10 cellular contexts compared by ENCODE assay signal in genomic region chr17:79028496-79029326, GRCh38. TPM values are rescaled to one million over a fixed set of nuclear protein-coding genes. Genes with fewer than 3 reads are reported as not detected.
DNase-seq lines count a peak whose midpoint lies in the region; ATAC-seq and TF ChIP-seq lines count a peak whose summit lies in the region.
"Had no signal": no experiment of that assay in that cellular context is flagged by ENCODE, and none has a peak within 500 bp of the region (broad histone marks: within the 10 kb centered on the region; RNA-seq: fewer than 3 reads in every experiment).

No MANE protein-coding gene starts in this region.

- no peaks in the 10 kb centered on the region for H3K9me3 Mint-ChIP-seq in mesothelial cell of epicardium
- H3K9me3 Mint-ChIP-seq in activated CD4-positive, alpha-beta memory T cell treated with anti-CD3 and anti-CD28 coated beads, Interleukin-2, amount 10 ng/mL, durations not matched to agents 7 days and 5 days: no peaks in the 10 kb centered on the region

- peaks cover 26% of the 10 kb centered on the region for H3K27me3 ChIP-seq in BLaER1
- no peaks in the 10 kb centered on the region for H3K27me3 ChIP-seq in IMR-90 (ENCODE audit: control insufficient read depth, insufficient read depth, low read length)
- no peaks in the 10 kb centered on the region for H3K27me3 ChIP-seq in colonic mucosa
- H3K27me3 ChIP-seq in prostate gland (replicated peaks; ENCODE audit: insufficient read depth): no peaks in the 10 kb centered on the region

- no peaks in the 10 kb centered on the region for H3K36me3 Mint-ChIP-seq in mesothelial cell of epicardium
- no peaks in the 10 kb centered on the region for H3K36me3 Mint-ChIP-seq in activated CD4-positive, alpha-beta memory T cell treated with anti-CD3 and anti-CD28 coated beads, Interleukin-2, amount 10 ng/mL, durations not matched to agents 7 days and 5 days (ENCODE audit: low read depth)

- peak overlapping the region; percentile 28; the same call in 1 of the 2 replicates for H2BK20ac ChIP-seq in IMR-90 (ENCODE audit: low read depth, low read length)

- CTCF ChIA-PET in IMR-90 (lab: Yijun Ruan, JAX): interaction anchor here (0.7 to 1.0 kb wide), 2 partner anchors 34 to 50 kb away, joined by 3 read pairs; no protein-coding TSS in a partner anchor
- CTCF ChIA-PET in activated CD4-positive, alpha-beta memory T cell treated with anti-CD3 and anti-CD28 coated beads, Interleukin-2, amount 10 ng/mL, durations not matched to agents 7 days and 5 days (lab: Charles Lee): no interaction called here

- WGBS in IMR-90 (ENCODE audit: extremely low coverage in 2 of 2, insufficient read length in 1 of 2), 2 experiments: 70% methylated on average over 2 of the region's 17 CpGs; no CpG with 5 or more reads in 1 of the 2 experiments
- WGBS in prostate gland: 83% methylated on average over 17 of the region's 17 CpGs

- peak overlapping the region; percentile 50 for H2BK120ac ChIP-seq in IMR-90 (ENCODE audit: low read depth, low read length)

- no peaks in the 10 kb centered on the region for H3K36me3 ChIP-seq in BLaER1
- H3K36me3 ChIP-seq in IMR-90 (ENCODE audit: control insufficient read depth, insufficient read depth, low read length): no peaks in the 10 kb centered on the region
- no peaks in the 10 kb centered on the region for H3K36me3 ChIP-seq in colonic mucosa
- no peaks in the 10 kb centered on the region for H3K36me3 ChIP-seq in prostate gland

- peak overlapping the region; percentile 82; the same call in 1 of the 3 replicates for H2BK15ac ChIP-seq in IMR-90 (ENCODE audit: low read depth, low read length)

- H3K56ac ChIP-seq in IMR-90 (ENCODE audit: extremely low read depth, insufficient read depth, low read length): no peak overlapping the region

- H3K27me3 Mint-ChIP-seq in mesothelial cell of epicardium (ENCODE audit: low read depth): peaks cover 14% of the 10 kb centered on the region
- peaks cover 42% of the 10 kb centered on the region for H3K27me3 Mint-ChIP-seq in activated CD4-positive, alpha-beta memory T cell treated with anti-CD3 and anti-CD28 coated beads, Interleukin-2, amount 10 ng/mL, durations not matched to agents 7 days and 5 days

- H3K4me2 ChIP-seq in BLaER1: peak overlapping the region; percentile 80
- H3K4me2 ChIP-seq in IMR-90 (ENCODE audit: low read depth, low read length): no peak overlapping the region

- TF ChIP-seq CTCF in IMR-90 (conservative IDR thresholded peaks at IDR 0.05; ENCODE audit: low read depth, low read length): 0 out of 2 replicates have a peak, but pooled peaks have one; percentile 12
- no peak for TF ChIP-seq CTCF in colonic mucosa (IDR thresholded peaks at IDR 0.05)
- TF ChIP-seq CTCF in prostate gland (IDR thresholded peaks at IDR 0.05): peak in 1 of 4 experiments; percentile 15
- TF ChIP-seq CTCF in mesothelial cell of epicardium (IDR thresholded peaks at IDR 0.05; ENCODE audit: unreplicated experiment): no peak

- no peak for ATAC-seq in IMR-90 (ENCODE audit: low read depth)
- no peak for ATAC-seq in HG03025 (IDR thresholded peaks at IDR 0.05; ENCODE audit: low FRiP score, unreplicated experiment)
- ATAC-seq: activated CD4-positive, alpha-beta T cell treated with anti-CD3 and anti-CD28 coated beads for 36 hours had no signal

- H3K4me3 ChIP-seq in BLaER1: no peak overlapping the region
- H3K4me3 ChIP-seq in IMR-90 (ENCODE audit: insufficient read depth, low read depth, low read length): no peak overlapping the region
- H3K4me3 ChIP-seq in colonic mucosa: no peak overlapping the region
- no peak overlapping the region for H3K4me3 ChIP-seq in prostate gland

- no peak overlapping the region for H3K27ac Mint-ChIP-seq in mesothelial cell of epicardium
- H3K27ac Mint-ChIP-seq in activated CD4-positive, alpha-beta memory T cell treated with anti-CD3 and anti-CD28 coated beads, Interleukin-2, amount 10 ng/mL, durations not matched to agents 7 days and 5 days: no peak overlapping the region
- H3K27ac Mint-ChIP-seq: activated CD4-positive, alpha-beta T cell treated with anti-CD3 and anti-CD28 coated beads for 36 hours had no signal

- peak overlapping the region; percentile 71 to 88; a peak in 2 of 4 replicates for H4K8ac ChIP-seq in IMR-90 (ENCODE audit: low read depth in 2 of 2, low read length in 2 of 2)

- H3K9ac ChIP-seq in BLaER1 (no peak overlapping the region), IMR-90 (ENCODE audit: low read depth, low read length) (no peak overlapping the region), colonic mucosa (ENCODE audit: low read depth in 2 of 2, low read length in 2 of 2) (peak overlapping the region; percentile 8 to 73)

- in situ Hi-C loops in IMR-90 (cut with MboI; ENCODE audit: low sequenced_read_pairs): no loop called here

- peak overlapping the region; percentile 40 for H3K4ac ChIP-seq in IMR-90 (ENCODE audit: low read depth, low read length)

- H4K20me1 ChIP-seq in BLaER1 (no peaks in the 10 kb centered on the region), IMR-90 (ENCODE audit: insufficient read depth, low read length) (no peaks in the 10 kb centered on the region)

- H3K27ac ChIP-seq in BLaER1 (no peak overlapping the region), IMR-90 (ENCODE audit: insufficient read depth, low read length) (no peak overlapping the region), colonic mucosa (no peak overlapping the region), prostate gland (peak overlapping the region; percentile 25 to 83)

- H3K4me1 ChIP-seq in BLaER1: peaks cover 69% of the 10 kb centered on the region
- H3K4me1 ChIP-seq in IMR-90 (ENCODE audit: control insufficient read depth, insufficient read depth, low read length): peaks cover 26% of the 10 kb centered on the region
- peaks cover 27% of the 10 kb centered on the region for H3K4me1 ChIP-seq in colonic mucosa
- peaks cover 27% of the 10 kb centered on the region for H3K4me1 ChIP-seq in prostate gland (replicated peaks)

- no peak for TF ChIP-seq RAD21 in IMR-90 (IDR thresholded peaks at IDR 0.05; ENCODE audit: low read length)

- H3K9me3 ChIP-seq in BLaER1: no peaks in the 10 kb centered on the region
- no peaks in the 10 kb centered on the region for H3K9me3 ChIP-seq in IMR-90 (ENCODE audit: control insufficient read depth, insufficient read depth, low read length)
- no peaks in the 10 kb centered on the region for H3K9me3 ChIP-seq in colonic mucosa
- H3K9me3 ChIP-seq in prostate gland: no peaks in the 10 kb centered on the region

- TF ChIP-seq POLR2A in IMR-90 (IDR thresholded peaks at IDR 0.05; ENCODE audit: low read depth, low read length): no peak
- TF ChIP-seq POLR2A in prostate gland (IDR thresholded peaks at IDR 0.05): no peak

- H3K4me1 Mint-ChIP-seq in mesothelial cell of epicardium: peaks cover 36% of the 10 kb centered on the region
- peaks cover 11% of the 10 kb centered on the region for H3K4me1 Mint-ChIP-seq in activated CD4-positive, alpha-beta memory T cell treated with anti-CD3 and anti-CD28 coated beads, Interleukin-2, amount 10 ng/mL, durations not matched to agents 7 days and 5 days

- dilution Hi-C loops in IMR-90 (cut with HindIII; ENCODE audit: low sequenced_read_pairs, unreplicated experiment): no loop called here

- BruUV-seq in IMR-90 (replicated peaks; lab: Mats Ljungman, UMichigan): no TSS peak

- no peak overlapping the region for H2BK5ac ChIP-seq in IMR-90 (ENCODE audit: low read depth, low read length, poor library complexity, severe bottlenecking)

- peak overlapping the region; percentile 96; the same call in 1 of the 2 replicates for H2AK5ac ChIP-seq in IMR-90 (ENCODE audit: low read depth, low read length)

- peaks cover 7 to 31% of the 10 kb centered on the region in 2 experiments; a peak in 2 of 4 replicates for H3K79me1 ChIP-seq in IMR-90 (ENCODE audit: low read depth in 1 of 2, low read length in 2 of 2)

- no peak overlapping the region for H4K5ac ChIP-seq in IMR-90 (ENCODE audit: low read depth, low read length)

- intact Hi-C loops in IMR-90 (cut with micrococcal nuclease): no loop called here
- intact Hi-C loops in colonic mucosa (cut with DNase I): no loop called here
- intact Hi-C loops in prostate gland (cut with DNase I): no loop called here

- peak overlapping the region; percentile 32 for H2AFZ ChIP-seq in IMR-90 (replicated peaks; ENCODE audit: low read length, poor library complexity)

- no peak overlapping the region for H3K14ac ChIP-seq in IMR-90 (replicated peaks; ENCODE audit: low read depth, low read length)

- DNase-seq in IMR-90: no peak
- no peak for DNase-seq in colonic mucosa
- no peak for DNase-seq in prostate gland (ENCODE audit: low spot score)
- DNase-seq in glomerular visceral epithelial cell (ENCODE audit: extremely low spot score): no peak
- no peak for DNase-seq in mesothelial cell of epicardium (ENCODE audit: low spot score in 2 of 2, unreplicated experiment in 2 of 2)
- DNase-seq in activated CD4-positive, alpha-beta memory T cell treated with anti-CD3 and anti-CD28 coated beads, Interleukin-2, amount 10 ng/mL, durations not matched to agents 7 days and 5 days: no peak
- DNase-seq: activated CD4-positive, alpha-beta T cell treated with anti-CD3 and anti-CD28 coated beads for 36 hours had no signal

- H4K91ac ChIP-seq in IMR-90 (ENCODE audit: insufficient read depth, low read depth, low read length): peak overlapping the region; percentile 79; the same call in 1 of the 2 replicates

- no peak overlapping the region for H3K18ac ChIP-seq in IMR-90 (ENCODE audit: low read depth, low read length)

- H3K4me3 Mint-ChIP-seq in mesothelial cell of epicardium: no peak overlapping the region
- H3K4me3 Mint-ChIP-seq in activated CD4-positive, alpha-beta memory T cell treated with anti-CD3 and anti-CD28 coated beads, Interleukin-2, amount 10 ng/mL, durations not matched to agents 7 days and 5 days: no peak overlapping the region
- H3K4me3 Mint-ChIP-seq: activated CD4-positive, alpha-beta T cell treated with anti-CD3 and anti-CD28 coated beads for 36 hours had no signal

- peaks cover 28% of the 10 kb centered on the region for H3K9me1 ChIP-seq in IMR-90 (ENCODE audit: insufficient read depth, low read length)

- H3K23ac ChIP-seq in IMR-90 (ENCODE audit: low read depth, low read length): peak overlapping the region; percentile 46; the same call in 1 of the 2 replicates

- peak overlapping the region; percentile 52 for H2AK9ac ChIP-seq in IMR-90 (replicated peaks; ENCODE audit: low read depth, low read length, poor library complexity)

- POLR2A ChIA-PET in IMR-90 (lab: Charles Lee; ENCODE audit: unreplicated experiment): interaction anchor here (0.6 kb wide), 1 partner anchor 19 kb away, joined by 9 read pairs; the partner anchor contains the start of gene CANT1
- POLR2A ChIA-PET in activated CD4-positive, alpha-beta memory T cell treated with anti-CD3 and anti-CD28 coated beads, Interleukin-2, amount 10 ng/mL, durations not matched to agents 7 days and 5 days (lab: Charles Lee): no interaction called here

RNA-seq across cellular contexts. Expression of gene C1QTNF1, which starts 4.7 kb away (rescaled TPM):
- 1.7 and 3.4 TPM in 2 replicates for total RNA-seq in IMR-90 (2012; rRNA removed)
- 8.4 and 9.0 TPM in 2 replicates for polyA plus RNA-seq in IMR-90 (2012; rRNA removed)
- 5.2 and 16.8 TPM in 2 replicates for polyA plus RNA-seq in IMR-90 (2012; cell fraction: cytosol; rRNA removed)
- polyA plus RNA-seq in IMR-90 (2012; cell fraction: nucleus; rRNA removed; ENCODE audit: low replicate concordance): 7.4 and 9.5 TPM in 2 replicates
- 10 to 100 TPM; 10.4 to 12.1 TPM for total RNA-seq in colonic mucosa
- total RNA-seq in prostate gland: 10 to 100 TPM; 16.3 to 57.9 TPM
- total RNA-seq in mesothelial cell of epicardium: 21.9 to 22.1 TPM (median 22.1 TPM) in 3 replicates
- total RNA-seq in activated CD4-positive, alpha-beta memory T cell treated with anti-CD3 and anti-CD28 coated beads, Interleukin-2, amount 10 ng/mL, durations not matched to agents 7 days and 5 days: not detected
- total RNA-seq: G401 had no signal

RNA-seq across cellular contexts. Expression of gene CANT1, which starts 19.1 kb away (rescaled TPM):
- 50.0 and 51.8 TPM in 2 replicates for total RNA-seq in IMR-90 (2012; rRNA removed)
- 73.4 and 90.7 TPM in 2 replicates for polyA plus RNA-seq in IMR-90 (2012; rRNA removed)
- 61.1 and 63.0 TPM in 2 replicates for polyA plus RNA-seq in IMR-90 (2012; cell fraction: cytosol; rRNA removed)
- 33.7 and 43.7 TPM in 2 replicates for polyA plus RNA-seq in IMR-90 (2012; cell fraction: nucleus; rRNA removed; ENCODE audit: low replicate concordance)
- 100 to 1,000 TPM; 247 to 390 TPM for total RNA-seq in colonic mucosa
- 100 to 1,000 TPM in 1 of 2 donors, 10 to 100 TPM in 1; 89.7 to 201 TPM for total RNA-seq in prostate gland
- total RNA-seq in mesothelial cell of epicardium: 64.2 to 79.3 TPM (median 68.2 TPM) in 3 replicates
- total RNA-seq in activated CD4-positive, alpha-beta memory T cell treated with anti-CD3 and anti-CD28 coated beads, Interleukin-2, amount 10 ng/mL, durations not matched to agents 7 days and 5 days: 10 to 100 TPM; 78.4 to 81.1 TPM

RNA-seq across cellular contexts. Expression of gene ENGASE, which starts 45.9 kb away (rescaled TPM):
- total RNA-seq in IMR-90 (2012; rRNA removed) (2.5 and 3.9 TPM in 2 replicates), colonic mucosa (100 to 1,000 TPM in 1 of 2 donors, 10 to 100 TPM in 1; 53.4 to 111 TPM), prostate gland (10 to 100 TPM; 19.4 to 45.7 TPM), mesothelial cell of epicardium (72.5 to 77.7 TPM (median 76.2 TPM) in 3 replicates)
- 10.4 and 12.1 TPM in 2 replicates for polyA plus RNA-seq in IMR-90 (2012; rRNA removed)
- 5.4 and 8.9 TPM in 2 replicates for polyA plus RNA-seq in IMR-90 (2012; cell fraction: cytosol; rRNA removed)
- polyA plus RNA-seq in IMR-90 (2012; cell fraction: nucleus; rRNA removed; ENCODE audit: low replicate concordance): 108 and 158 TPM in 2 replicates
- total RNA-seq in activated CD4-positive, alpha-beta memory T cell treated with anti-CD3 and anti-CD28 coated beads, Interleukin-2, amount 10 ng/mL, durations not matched to agents 7 days and 5 days: 10 to 100 TPM; 28.5 to 28.9 TPM

RNA-seq across cellular contexts. Expression of gene LGALS3BP, which starts 49.0 kb away (rescaled TPM):
- total RNA-seq in IMR-90 (2012; rRNA removed) (33.7 and 34.7 TPM in 2 replicates), colonic mucosa (100 to 1,000 TPM; 635 to 674 TPM), prostate gland (100 to 1,000 TPM; 570 to 890 TPM), mesothelial cell of epicardium (373 to 393 TPM (median 375 TPM) in 3 replicates)
- polyA plus RNA-seq in IMR-90 (2012; rRNA removed): 249 and 273 TPM in 2 replicates
- polyA plus RNA-seq in IMR-90 (2012; cell fraction: cytosol; rRNA removed): 146 and 259 TPM in 2 replicates
- 165 and 308 TPM in 2 replicates for polyA plus RNA-seq in IMR-90 (2012; cell fraction: nucleus; rRNA removed; ENCODE audit: low replicate concordance)
- total RNA-seq in activated CD4-positive, alpha-beta memory T cell treated with anti-CD3 and anti-CD28 coated beads, Interleukin-2, amount 10 ng/mL, durations not matched to agents 7 days and 5 days: 100 to 1,000 TPM; 209 to 219 TPM

Comparison
In these comparisons a context has a peak if more than half of its experiments do, and no peak if none do; other contexts are left out.
1. H3K27ac ChIP-seq: peak in prostate gland (2 of 2); none in BLaER1 (single experiment), IMR-90 (single experiment) and colonic mucosa (single experiment).
2. H3K9ac ChIP-seq: peak in colonic mucosa (2 of 2); none in BLaER1 (single experiment) and IMR-90 (single experiment).